Comparison of ENCODE assay signal across 17 cellular contexts in the genomic region with DNA sequence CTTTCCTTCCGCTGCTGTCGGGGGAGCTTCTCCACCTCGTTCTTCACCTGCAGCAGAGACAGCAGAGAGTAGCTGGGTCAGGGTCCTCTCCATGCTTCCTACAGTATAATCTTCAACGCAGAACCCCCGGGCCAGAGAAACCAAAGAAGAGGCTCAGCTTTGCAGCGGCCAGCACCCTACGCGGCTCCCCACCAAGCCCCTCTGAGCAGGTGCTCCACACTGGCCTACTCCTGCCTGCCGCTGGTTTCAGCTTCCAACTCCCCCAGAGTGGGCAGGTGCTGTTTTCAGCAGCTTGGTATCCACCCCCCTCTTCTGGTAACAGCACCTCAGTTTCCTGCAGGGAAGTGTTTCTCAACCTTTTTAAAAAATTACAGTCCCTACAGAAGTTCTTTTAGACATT.
"Had no signal": no experiment of that assay in that cellular context is flagged by ENCODE, and none has a peak within 500 bp of the region (broad histone marks: within the 10 kb centered on the region; RNA-seq: fewer than 3 reads in every experiment).

No MANE protein-coding gene starts in this region.

- DNase-seq: activated CD4-positive, alpha-beta T cell treated with anti-CD3 and anti-CD28 coated beads for 4 hours; activated gamma-delta T cell treated with Interleukin-2 at 50 U/mL for 16 hours; amniotic stem cell; body of pancreas; central memory CD4-positive, alpha-beta T cell; cortex of kidney; effector CD8-positive, alpha-beta T cell; lower lobe of right lung; midbrain; occipital lobe; right cardiac atrium; SIG-M5; small intestine; stimulated activated naive CD4-positive, alpha-beta T cell; transverse colon had no signal

- H3K27me3 Mint-ChIP-seq: progenitor cell of endocrine pancreas had no signal

- H3K27ac ChIP-seq: body of pancreas, epithelial cell of prostate, lower lobe of right lung had no signal

- H3K4me3 ChIP-seq: body of pancreas, lower lobe of right lung, transverse colon had no signal

- ATAC-seq: body of pancreas, lower lobe of right lung, right cardiac atrium had no signal

- H3K27ac Mint-ChIP-seq: progenitor cell of endocrine pancreas had no signal

- H3K9me3 ChIP-seq: body of pancreas, lower lobe of right lung, transverse colon had no signal

- H3K27me3 ChIP-seq: body of pancreas, transverse colon had no signal

- H3K4me1 ChIP-seq: body of pancreas, lower lobe of right lung had no signal
